Comparison of ENCODE assay signal across 21 cellular contexts in the genomic region with DNA sequence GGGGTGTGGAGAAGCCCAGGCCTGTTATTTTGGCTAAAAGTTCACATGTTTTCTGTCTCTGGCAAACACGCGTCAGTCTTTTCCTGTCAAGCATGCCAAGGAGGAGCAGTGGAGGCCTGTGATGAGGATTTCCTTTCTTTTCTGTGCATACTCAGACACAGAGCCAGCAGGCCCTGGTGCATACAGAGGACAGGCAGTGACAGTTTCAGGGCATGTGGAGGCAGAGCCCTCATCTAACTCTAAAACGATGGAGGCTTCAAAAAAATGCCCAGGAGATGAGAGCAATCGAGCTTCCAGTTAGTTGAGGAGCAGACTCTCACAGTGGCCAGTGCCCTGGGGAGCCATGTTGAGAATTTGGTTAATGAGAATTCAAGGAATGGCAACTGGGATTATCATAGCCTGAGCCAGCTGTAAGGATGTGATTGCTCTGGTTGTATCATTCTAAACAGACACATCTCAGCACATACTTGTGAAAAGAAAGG.
A peak's percentile ranks its signal among the peaks of the same experiment; 100 is the strongest.
DNase-seq lines count a peak whose midpoint lies in the region; ATAC-seq and TF ChIP-seq lines count a peak whose summit lies in the region.
"Had no signal": no experiment of that assay in that cellular context is flagged by ENCODE, and none has a peak within 500 bp of the region (broad histone marks: within the 10 kb centered on the region; RNA-seq: fewer than 3 reads in every experiment).

No MANE protein-coding gene starts in this region.

- no TSS peak for BruUV-seq in Caco-2 (replicated peaks; lab: Mats Ljungman, UMichigan)

- peak in 1 of 2 donors; percentile 43 for TF ChIP-seq EP300 in tibial nerve (IDR thresholded peaks at IDR 0.05)

- TF ChIP-seq CTCF in endothelial cell (IDR thresholded peaks at IDR 0.05; ENCODE audit: unreplicated experiment) (no peak), tibial nerve (IDR thresholded peaks at IDR 0.05) (no peak), Caco-2 (IDR thresholded peaks at IDR 0.05; ENCODE audit: insufficient read depth in 1 of 2, low read depth in 1 of 2, low read length in 1 of 2, severe bottlenecking in 1 of 2, unreplicated experiment in 1 of 2) (no peak)

- H3K9me3 Mint-ChIP-seq in endothelial cell (ENCODE audit: unreplicated experiment) (no peaks in the 10 kb centered on the region), Caco-2 (ENCODE audit: unreplicated experiment) (no peaks in the 10 kb centered on the region)

- H3K27me3 Mint-ChIP-seq in endothelial cell (ENCODE audit: unreplicated experiment) (peaks cover 5% of the 10 kb centered on the region), Caco-2 (ENCODE audit: insufficient read depth, unreplicated experiment) (no peaks in the 10 kb centered on the region)

- no peak for DNase-seq in Right ventricle myocardium superior
- DNase-seq in cardiac septum (ENCODE audit: low spot score) = no peak
- no peak for DNase-seq in endothelial cell (ENCODE audit: low spot score)
- DNase-seq in islet precursor cell = peak; percentile 54
- no peak for DNase-seq in tibial nerve (ENCODE audit: low spot score in 2 of 2)
- DNase-seq in Caco-2 = no peak
- DNase-seq: activated gamma-delta T cell; erythroblast; GDM1; NCI-H1930; NCI-H526 treated with DMSO at 0.1 percent for 48 hours; retina; stimulated activated CD4-positive, alpha-beta T cell treated with anti-CD3 and anti-CD28 coated beads, Interleukin-2, amount 100 ng/mL, for 48 hours; stimulated activated CD8-positive, alpha-beta memory T cell treated with anti-CD3 and anti-CD28 coated beads, Interleukin-4, amount 100 ng/mL, for 48 hours; trophoblast cell; WERI-Rb-1 had no signal

- POLR2A ChIA-PET in Caco-2 (lab: Charles Lee) = no interaction called here

- peaks cover 0 to 21% (median 9%) of the 10 kb centered on the region in 4 donors for H3K4me1 ChIP-seq in tibial nerve
- H3K4me1 ChIP-seq in Caco-2 = no peaks in the 10 kb centered on the region

- WGBS in tibial nerve, 2 donors = 37 to 44% methylated on average over 4 of the region's 4 CpGs

- CTCF ChIA-PET in Caco-2 (lab: Charles Lee) = no interaction called here

- no peaks in the 10 kb centered on the region for H3K27me3 ChIP-seq in tibial nerve
- H3K27me3 ChIP-seq in Caco-2 (replicated peaks; ENCODE audit: control insufficient read depth, insufficient read depth, low read length) = no peaks in the 10 kb centered on the region
- H3K27me3 ChIP-seq: cardiac muscle cell had no signal

- TF ChIP-seq POLR2A in tibial nerve (IDR thresholded peaks at IDR 0.05) = no peak

- H3K4me3 Mint-ChIP-seq in endothelial cell (ENCODE audit: unreplicated experiment) = peak overlapping the region; percentile 59
- H3K4me3 Mint-ChIP-seq in Caco-2 (ENCODE audit: unreplicated experiment) = no peak overlapping the region

- ATAC-seq in Right ventricle myocardium superior (ENCODE audit: poor library complexity) (peak; percentile 64), HG02970 (IDR thresholded peaks at IDR 0.05; ENCODE audit: low FRiP score, unreplicated experiment) (no peak), GM21390 (IDR thresholded peaks at IDR 0.05; ENCODE audit: unreplicated experiment) (no peak)
- ATAC-seq: Panc1 had no signal

- intact Hi-C loops in Right ventricle myocardium superior (cut with DNase I) = no loop called here
- intact Hi-C loops in cardiac septum (cut with DNase I) = no loop called here
- intact Hi-C loops in Caco-2 (cut with micrococcal nuclease; ENCODE audit: unreplicated experiment) = no loop called here

- H3K27ac ChIP-seq in tibial nerve = peak overlapping the region; percentile 1 to 71 (median 59)
- H3K27ac ChIP-seq: cardiac muscle cell, WERI-Rb-1 had no signal

- H3K4me1 Mint-ChIP-seq in endothelial cell (ENCODE audit: unreplicated experiment) = peaks cover 18% of the 10 kb centered on the region
- H3K4me1 Mint-ChIP-seq in Caco-2 (ENCODE audit: low read depth, unreplicated experiment) = no peaks in the 10 kb centered on the region

- H3K4me3 ChIP-seq in tibial nerve (no peak overlapping the region), Caco-2 (ENCODE audit: low read depth, low read length) (no peak overlapping the region)
- H3K4me3 ChIP-seq: cardiac muscle cell, lung had no signal

- H3K9me3 ChIP-seq in tibial nerve (no peaks in the 10 kb centered on the region), Caco-2 (no peaks in the 10 kb centered on the region)

- H3K36me3 ChIP-seq in tibial nerve (peaks cover 0 to 86% (median 12%) of the 10 kb centered on the region in 3 donors), Caco-2 (ENCODE audit: control insufficient read depth, insufficient read depth, low read length) (peaks cover 1% of the 10 kb centered on the region; the same call in 1 of the 2 replicates)

- H3K27ac Mint-ChIP-seq in endothelial cell (ENCODE audit: unreplicated experiment) (peak overlapping the region; percentile 42), Caco-2 (ENCODE audit: unreplicated experiment) (no peak overlapping the region)

- peaks cover 32% of the 10 kb centered on the region for H3K36me3 Mint-ChIP-seq in endothelial cell (ENCODE audit: low read depth, unreplicated experiment)
- peaks cover 57% of the 10 kb centered on the region for H3K36me3 Mint-ChIP-seq in Caco-2 (ENCODE audit: insufficient read depth, unreplicated experiment)
